In the genomic region with DNA sequence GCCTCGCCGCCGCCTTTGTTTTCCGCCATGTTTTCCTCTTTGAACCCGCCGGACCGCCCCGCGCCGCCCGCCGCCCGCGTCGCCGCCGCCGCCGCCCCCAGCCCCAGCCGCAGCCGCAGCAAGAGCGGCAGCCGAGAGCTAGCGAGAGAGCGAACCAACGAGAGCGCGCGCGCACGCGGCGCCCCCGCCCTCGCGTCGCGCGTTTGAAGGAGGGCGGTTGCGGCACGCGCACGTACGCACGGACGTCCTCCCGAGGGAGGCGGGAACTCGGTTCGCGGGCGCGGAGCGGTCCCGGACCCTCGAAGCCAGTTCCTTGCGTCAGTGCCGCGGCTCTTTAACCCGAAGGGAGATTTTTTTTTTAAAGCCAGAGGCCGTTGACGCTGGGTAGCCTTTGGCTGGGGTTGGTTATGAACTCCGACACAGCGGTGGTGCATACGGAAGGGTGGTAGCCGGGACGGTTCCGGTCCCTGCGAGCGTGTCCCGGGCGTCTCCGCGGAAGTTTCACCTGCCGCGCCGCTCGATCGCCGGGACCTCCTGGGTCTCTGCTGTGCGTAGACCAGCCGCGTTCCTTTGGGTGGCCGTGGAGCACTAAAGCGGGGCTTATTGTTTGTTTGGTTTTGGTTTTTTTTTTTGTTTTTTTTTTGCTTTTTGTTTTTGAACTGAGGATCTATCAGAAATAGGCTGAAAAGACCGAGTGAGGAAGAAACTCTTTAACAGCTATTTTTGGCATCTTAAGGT, we compare ENCODE assay signal across 1 cellular context.
A peak's percentile ranks its signal among the peaks of the same experiment; 100 is the strongest.
TF ChIP-seq lines count a peak whose summit lies in the region.

A gene (minus strand): TSS at position 156 of the 738 bp plus-strand sequence. CDS start 127 bp downstream, at position 29.

TF ChIP-seq in K562, 482 proteins besides CTCF, POLR2A, EP300 and RAD21 (continued from another document and continues in another):
- TF ChIP-seq, protein P1, sequence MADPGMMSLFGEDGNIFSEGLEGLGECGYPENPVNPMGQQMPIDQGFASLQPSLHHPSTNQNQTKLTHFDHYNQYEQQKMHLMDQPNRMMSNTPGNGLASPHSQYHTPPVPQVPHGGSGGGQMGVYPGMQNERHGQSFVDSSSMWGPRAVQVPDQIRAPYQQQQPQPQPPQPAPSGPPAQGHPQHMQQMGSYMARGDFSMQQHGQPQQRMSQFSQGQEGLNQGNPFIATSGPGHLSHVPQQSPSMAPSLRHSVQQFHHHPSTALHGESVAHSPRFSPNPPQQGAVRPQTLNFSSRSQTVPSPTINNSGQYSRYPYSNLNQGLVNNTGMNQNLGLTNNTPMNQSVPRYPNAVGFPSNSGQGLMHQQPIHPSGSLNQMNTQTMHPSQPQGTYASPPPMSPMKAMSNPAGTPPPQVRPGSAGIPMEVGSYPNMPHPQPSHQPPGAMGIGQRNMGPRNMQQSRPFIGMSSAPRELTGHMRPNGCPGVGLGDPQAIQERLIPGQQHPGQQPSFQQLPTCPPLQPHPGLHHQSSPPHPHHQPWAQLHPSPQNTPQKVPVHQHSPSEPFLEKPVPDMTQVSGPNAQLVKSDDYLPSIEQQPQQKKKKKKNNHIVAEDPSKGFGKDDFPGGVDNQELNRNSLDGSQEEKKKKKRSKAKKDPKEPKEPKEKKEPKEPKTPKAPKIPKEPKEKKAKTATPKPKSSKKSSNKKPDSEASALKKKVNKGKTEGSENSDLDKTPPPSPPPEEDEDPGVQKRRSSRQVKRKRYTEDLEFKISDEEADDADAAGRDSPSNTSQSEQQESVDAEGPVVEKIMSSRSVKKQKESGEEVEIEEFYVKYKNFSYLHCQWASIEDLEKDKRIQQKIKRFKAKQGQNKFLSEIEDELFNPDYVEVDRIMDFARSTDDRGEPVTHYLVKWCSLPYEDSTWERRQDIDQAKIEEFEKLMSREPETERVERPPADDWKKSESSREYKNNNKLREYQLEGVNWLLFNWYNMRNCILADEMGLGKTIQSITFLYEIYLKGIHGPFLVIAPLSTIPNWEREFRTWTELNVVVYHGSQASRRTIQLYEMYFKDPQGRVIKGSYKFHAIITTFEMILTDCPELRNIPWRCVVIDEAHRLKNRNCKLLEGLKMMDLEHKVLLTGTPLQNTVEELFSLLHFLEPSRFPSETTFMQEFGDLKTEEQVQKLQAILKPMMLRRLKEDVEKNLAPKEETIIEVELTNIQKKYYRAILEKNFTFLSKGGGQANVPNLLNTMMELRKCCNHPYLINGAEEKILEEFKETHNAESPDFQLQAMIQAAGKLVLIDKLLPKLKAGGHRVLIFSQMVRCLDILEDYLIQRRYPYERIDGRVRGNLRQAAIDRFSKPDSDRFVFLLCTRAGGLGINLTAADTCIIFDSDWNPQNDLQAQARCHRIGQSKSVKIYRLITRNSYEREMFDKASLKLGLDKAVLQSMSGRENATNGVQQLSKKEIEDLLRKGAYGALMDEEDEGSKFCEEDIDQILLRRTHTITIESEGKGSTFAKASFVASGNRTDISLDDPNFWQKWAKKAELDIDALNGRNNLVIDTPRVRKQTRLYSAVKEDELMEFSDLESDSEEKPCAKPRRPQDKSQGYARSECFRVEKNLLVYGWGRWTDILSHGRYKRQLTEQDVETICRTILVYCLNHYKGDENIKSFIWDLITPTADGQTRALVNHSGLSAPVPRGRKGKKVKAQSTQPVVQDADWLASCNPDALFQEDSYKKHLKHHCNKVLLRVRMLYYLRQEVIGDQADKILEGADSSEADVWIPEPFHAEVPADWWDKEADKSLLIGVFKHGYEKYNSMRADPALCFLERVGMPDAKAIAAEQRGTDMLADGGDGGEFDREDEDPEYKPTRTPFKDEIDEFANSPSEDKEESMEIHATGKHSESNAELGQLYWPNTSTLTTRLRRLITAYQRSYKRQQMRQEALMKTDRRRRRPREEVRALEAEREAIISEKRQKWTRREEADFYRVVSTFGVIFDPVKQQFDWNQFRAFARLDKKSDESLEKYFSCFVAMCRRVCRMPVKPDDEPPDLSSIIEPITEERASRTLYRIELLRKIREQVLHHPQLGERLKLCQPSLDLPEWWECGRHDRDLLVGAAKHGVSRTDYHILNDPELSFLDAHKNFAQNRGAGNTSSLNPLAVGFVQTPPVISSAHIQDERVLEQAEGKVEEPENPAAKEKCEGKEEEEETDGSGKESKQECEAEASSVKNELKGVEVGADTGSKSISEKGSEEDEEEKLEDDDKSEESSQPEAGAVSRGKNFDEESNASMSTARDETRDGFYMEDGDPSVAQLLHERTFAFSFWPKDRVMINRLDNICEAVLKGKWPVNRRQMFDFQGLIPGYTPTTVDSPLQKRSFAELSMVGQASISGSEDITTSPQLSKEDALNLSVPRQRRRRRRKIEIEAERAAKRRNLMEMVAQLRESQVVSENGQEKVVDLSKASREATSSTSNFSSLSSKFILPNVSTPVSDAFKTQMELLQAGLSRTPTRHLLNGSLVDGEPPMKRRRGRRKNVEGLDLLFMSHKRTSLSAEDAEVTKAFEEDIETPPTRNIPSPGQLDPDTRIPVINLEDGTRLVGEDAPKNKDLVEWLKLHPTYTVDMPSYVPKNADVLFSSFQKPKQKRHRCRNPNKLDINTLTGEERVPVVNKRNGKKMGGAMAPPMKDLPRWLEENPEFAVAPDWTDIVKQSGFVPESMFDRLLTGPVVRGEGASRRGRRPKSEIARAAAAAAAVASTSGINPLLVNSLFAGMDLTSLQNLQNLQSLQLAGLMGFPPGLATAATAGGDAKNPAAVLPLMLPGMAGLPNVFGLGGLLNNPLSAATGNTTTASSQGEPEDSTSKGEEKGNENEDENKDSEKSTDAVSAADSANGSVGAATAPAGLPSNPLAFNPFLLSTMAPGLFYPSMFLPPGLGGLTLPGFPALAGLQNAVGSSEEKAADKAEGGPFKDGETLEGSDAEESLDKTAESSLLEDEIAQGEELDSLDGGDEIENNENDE (IDR thresholded peaks at IDR 0.05; ENCODE audit: low read depth, low read length), result no peak
- no peak for TF ChIP-seq ZNF24 (IDR thresholded peaks at IDR 0.05)
- TF ChIP-seq, protein P2, sequence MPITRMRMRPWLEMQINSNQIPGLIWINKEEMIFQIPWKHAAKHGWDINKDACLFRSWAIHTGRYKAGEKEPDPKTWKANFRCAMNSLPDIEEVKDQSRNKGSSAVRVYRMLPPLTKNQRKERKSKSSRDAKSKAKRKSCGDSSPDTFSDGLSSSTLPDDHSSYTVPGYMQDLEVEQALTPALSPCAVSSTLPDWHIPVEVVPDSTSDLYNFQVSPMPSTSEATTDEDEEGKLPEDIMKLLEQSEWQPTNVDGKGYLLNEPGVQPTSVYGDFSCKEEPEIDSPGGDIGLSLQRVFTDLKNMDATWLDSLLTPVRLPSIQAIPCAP (CRISPR knock-in tag; IDR thresholded peaks at IDR 0.05; ENCODE audit: borderline replicate concordance), result no peak
- TF ChIP-seq, protein P3, sequence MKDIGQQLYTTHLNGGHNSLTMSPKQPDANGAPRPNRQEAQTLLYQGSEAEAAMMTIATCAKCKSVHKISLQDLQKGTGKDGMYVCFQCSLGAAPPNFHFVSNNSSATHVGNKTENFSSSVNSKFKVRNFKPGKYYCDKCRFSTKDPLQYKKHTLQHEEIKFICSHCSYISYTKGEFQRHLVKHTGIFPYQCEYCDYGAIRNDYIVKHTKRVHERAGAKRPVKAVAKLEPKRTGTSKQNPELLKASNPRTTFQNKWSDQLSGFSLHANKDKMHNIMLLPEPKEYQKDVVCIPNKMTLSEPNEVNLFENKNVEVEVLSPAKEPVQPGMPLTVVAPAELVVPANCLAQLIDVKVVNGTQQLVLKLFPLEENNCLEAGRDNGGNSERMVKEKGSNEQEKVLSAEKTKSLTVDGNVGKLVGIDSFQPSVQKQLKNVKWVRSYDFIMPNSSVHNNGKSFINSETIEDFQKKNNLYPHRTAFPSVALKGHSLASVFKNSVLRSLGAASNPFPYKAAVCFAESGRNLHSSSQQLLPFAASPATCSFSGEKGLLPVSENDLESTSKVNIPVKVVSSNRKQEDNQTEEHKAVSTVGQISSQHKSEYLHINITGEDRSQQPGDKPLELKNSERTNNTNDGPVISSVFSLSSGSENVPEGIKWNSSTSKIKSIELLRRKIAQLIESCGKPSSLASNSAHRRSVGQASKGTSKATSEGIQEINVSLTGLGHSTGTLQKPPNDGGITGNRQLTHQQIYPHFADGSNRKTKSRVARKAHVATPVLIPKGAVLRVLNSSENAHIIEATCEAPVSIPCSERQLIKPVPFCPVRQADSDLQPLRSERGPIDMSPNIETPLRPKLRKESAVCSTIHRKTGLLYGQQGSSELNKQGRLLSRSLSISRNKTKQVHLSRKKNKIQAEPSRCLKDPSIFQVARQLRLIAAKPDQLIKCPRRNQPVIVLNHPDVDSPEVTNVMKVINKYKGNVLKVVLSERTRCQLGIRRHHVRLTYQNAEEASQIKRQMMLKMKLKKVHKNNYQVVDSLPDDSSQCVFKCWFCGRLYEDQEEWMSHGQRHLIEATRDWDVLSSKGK (CRISPR knock-in tag; IDR thresholded peaks at IDR 0.05), result no peak
- TF ChIP-seq, protein P4, sequence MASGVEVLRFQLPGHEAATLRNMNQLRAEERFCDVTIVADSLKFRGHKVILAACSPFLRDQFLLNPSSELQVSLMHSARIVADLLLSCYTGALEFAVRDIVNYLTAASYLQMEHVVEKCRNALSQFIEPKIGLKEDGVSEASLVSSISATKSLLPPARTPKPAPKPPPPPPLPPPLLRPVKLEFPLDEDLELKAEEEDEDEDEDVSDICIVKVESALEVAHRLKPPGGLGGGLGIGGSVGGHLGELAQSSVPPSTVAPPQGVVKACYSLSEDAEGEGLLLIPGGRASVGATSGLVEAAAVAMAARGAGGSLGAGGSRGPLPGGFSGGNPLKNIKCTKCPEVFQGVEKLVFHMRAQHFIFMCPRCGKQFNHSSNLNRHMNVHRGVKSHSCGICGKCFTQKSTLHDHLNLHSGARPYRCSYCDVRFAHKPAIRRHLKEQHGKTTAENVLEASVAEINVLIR (CRISPR knock-in tag; IDR thresholded peaks at IDR 0.05), result peak; percentile 47; the same call in 1 of the 2 replicates
- TF ChIP-seq JUN (IDR thresholded peaks at IDR 0.05; ENCODE audit: borderline replicate concordance, low read depth, low read length), result peak; percentile 74; the same call in 1 of the 2 replicates
- no peak for TF ChIP-seq JUN (CRISPR knock-in tag; IDR thresholded peaks at IDR 0.05; ENCODE audit: borderline replicate concordance)
- TF ChIP-seq, protein P5, sequence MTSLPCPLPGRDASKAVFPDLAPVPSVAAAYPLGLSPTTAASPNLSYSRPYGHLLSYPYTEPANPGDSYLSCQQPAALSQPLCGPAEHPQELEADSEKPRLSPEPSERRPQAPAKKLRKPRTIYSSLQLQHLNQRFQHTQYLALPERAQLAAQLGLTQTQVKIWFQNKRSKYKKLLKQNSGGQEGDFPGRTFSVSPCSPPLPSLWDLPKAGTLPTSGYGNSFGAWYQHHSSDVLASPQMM (CRISPR knock-in tag; IDR thresholded peaks at IDR 0.05), result no peak
- TF ChIP-seq RFX1 (IDR thresholded peaks at IDR 0.05), result no peak
- TF ChIP-seq, protein P6, sequence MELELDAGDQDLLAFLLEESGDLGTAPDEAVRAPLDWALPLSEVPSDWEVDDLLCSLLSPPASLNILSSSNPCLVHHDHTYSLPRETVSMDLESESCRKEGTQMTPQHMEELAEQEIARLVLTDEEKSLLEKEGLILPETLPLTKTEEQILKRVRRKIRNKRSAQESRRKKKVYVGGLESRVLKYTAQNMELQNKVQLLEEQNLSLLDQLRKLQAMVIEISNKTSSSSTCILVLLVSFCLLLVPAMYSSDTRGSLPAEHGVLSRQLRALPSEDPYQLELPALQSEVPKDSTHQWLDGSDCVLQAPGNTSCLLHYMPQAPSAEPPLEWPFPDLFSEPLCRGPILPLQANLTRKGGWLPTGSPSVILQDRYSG (tag; conservative IDR thresholded peaks at IDR 0.05; ENCODE audit: low read depth), result 0 out of 2 replicates have a peak, but pooled peaks have one; percentile 45
- TF ChIP-seq RFX5 (IDR thresholded peaks at IDR 0.05; ENCODE audit: low read depth, low read length), result no peak
- TF ChIP-seq, protein P7, sequence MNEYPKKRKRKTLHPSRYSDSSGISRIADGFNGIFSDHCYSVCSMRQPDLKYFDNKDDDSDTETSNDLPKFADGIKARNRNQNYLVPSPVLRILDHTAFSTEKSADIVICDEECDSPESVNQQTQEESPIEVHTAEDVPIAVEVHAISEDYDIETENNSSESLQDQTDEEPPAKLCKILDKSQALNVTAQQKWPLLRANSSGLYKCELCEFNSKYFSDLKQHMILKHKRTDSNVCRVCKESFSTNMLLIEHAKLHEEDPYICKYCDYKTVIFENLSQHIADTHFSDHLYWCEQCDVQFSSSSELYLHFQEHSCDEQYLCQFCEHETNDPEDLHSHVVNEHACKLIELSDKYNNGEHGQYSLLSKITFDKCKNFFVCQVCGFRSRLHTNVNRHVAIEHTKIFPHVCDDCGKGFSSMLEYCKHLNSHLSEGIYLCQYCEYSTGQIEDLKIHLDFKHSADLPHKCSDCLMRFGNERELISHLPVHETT (CRISPR knock-in tag; conservative IDR thresholded peaks at IDR 0.05 in 1 of 2, IDR thresholded peaks at IDR 0.05 in 1 of 2), result peak in 1 of 2 experiments; percentile 92; a peak in 2 of 4 replicates
- no peak for TF ChIP-seq ZNF224 (CRISPR knock-in tag; IDR thresholded peaks at IDR 0.05)
- no peak for TF ChIP-seq PHTF2 (CRISPR knock-in tag; IDR thresholded peaks at IDR 0.05)
- TF ChIP-seq, protein P8, sequence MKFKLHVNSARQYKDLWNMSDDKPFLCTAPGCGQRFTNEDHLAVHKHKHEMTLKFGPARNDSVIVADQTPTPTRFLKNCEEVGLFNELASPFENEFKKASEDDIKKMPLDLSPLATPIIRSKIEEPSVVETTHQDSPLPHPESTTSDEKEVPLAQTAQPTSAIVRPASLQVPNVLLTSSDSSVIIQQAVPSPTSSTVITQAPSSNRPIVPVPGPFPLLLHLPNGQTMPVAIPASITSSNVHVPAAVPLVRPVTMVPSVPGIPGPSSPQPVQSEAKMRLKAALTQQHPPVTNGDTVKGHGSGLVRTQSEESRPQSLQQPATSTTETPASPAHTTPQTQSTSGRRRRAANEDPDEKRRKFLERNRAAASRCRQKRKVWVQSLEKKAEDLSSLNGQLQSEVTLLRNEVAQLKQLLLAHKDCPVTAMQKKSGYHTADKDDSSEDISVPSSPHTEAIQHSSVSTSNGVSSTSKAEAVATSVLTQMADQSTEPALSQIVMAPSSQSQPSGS (CRISPR knock-in tag; IDR thresholded peaks at IDR 0.05), result no peak; the same call in 1 of the 2 replicates
- TF ChIP-seq MTA3 (IDR thresholded peaks at IDR 0.05; ENCODE audit: borderline replicate concordance), result peak; percentile 41; the same call in 1 of the 2 replicates
- TF ChIP-seq, protein P9, sequence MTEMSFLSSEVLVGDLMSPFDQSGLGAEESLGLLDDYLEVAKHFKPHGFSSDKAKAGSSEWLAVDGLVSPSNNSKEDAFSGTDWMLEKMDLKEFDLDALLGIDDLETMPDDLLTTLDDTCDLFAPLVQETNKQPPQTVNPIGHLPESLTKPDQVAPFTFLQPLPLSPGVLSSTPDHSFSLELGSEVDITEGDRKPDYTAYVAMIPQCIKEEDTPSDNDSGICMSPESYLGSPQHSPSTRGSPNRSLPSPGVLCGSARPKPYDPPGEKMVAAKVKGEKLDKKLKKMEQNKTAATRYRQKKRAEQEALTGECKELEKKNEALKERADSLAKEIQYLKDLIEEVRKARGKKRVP (CRISPR knock-in tag; IDR thresholded peaks at IDR 0.05), result peak; percentile 65; the same call in 1 of the 2 replicates
- 0 out of 2 replicates have a peak, but pooled peaks have one; percentile 89 for TF ChIP-seq NFRKB (IDR thresholded peaks at IDR 0.05; ENCODE audit: low read depth)
- TF ChIP-seq ZC3H4 (CRISPR knock-in tag; IDR thresholded peaks at IDR 0.05; ENCODE audit: borderline replicate concordance), result no peak
- TF ChIP-seq, protein P10, sequence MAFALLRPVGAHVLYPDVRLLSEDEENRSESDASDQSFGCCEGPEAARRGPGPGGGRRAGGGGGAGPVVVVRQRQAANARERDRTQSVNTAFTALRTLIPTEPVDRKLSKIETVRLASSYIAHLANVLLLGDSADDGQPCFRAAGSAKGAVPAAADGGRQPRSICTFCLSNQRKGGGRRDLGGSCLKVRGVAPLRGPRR (CRISPR knock-in tag; IDR thresholded peaks at IDR 0.05), result no peak
- TF ChIP-seq TFAM (CRISPR knock-in tag; conservative IDR thresholded peaks at IDR 0.05), result no peak
- TF ChIP-seq PHF8 (IDR thresholded peaks at IDR 0.05; ENCODE audit: borderline replicate concordance, low read length), result peak; percentile 78
- peak; percentile 81 for TF ChIP-seq SMAD1 (IDR thresholded peaks at IDR 0.05; ENCODE audit: low read depth, low read length, partially characterized antibody)
- peak; percentile 11 to 32; a peak in 1 of 4 replicates for TF ChIP-seq TRIM24 (IDR thresholded peaks at IDR 0.05)
- TF ChIP-seq ZC3H8 (IDR thresholded peaks at IDR 0.05), result 0 out of 2 replicates have a peak, but pooled peaks have one; percentile 68
- no peak for TF ChIP-seq ETS2 (tag; IDR thresholded peaks at IDR 0.05; ENCODE audit: borderline replicate concordance, poor library complexity, severe bottlenecking)
